8 cellular contexts compared by ENCODE assay signal in genomic region chr6:53793318-53793975, GRCh38. TPM values are rescaled to one million over a fixed set of nuclear protein-coding genes. Genes with fewer than 3 reads are reported as not detected.
DNase-seq lines count a peak whose midpoint lies in the region; ATAC-seq, FAIRE-seq and TF ChIP-seq lines count a peak whose summit lies in the region.

No MANE protein-coding gene starts in this region.

- no TSS peak for BruUV-seq in K562 (replicated peaks; lab: Mats Ljungman, UMichigan)

- TF ChIP-seq CTCF in BE2C (IDR thresholded peaks at IDR 0.05; ENCODE audit: low read depth, low read length) = no peak
- TF ChIP-seq CTCF in Loucy (conservative IDR thresholded peaks at IDR 0.05; ENCODE audit: low read length) = no peak
- TF ChIP-seq CTCF in K562 (IDR thresholded peaks at IDR 0.05 in 2 of 3, conservative IDR thresholded peaks at IDR 0.05 in 1 of 3; ENCODE audit: insufficient read depth in 2 of 3, low read depth in 1 of 3, low read length in 3 of 3) = no peak

- no peak for TF ChIP-seq RAD21 in K562 (CRISPR knock-in tag; conservative IDR thresholded peaks at IDR 0.05 in 1 of 2, IDR thresholded peaks at IDR 0.05 in 1 of 2)

- H3K79me2 ChIP-seq in Loucy (ENCODE audit: insufficient read depth, low read length) (peaks cover 33% of the 10 kb centered on the region), K562 (ENCODE audit: control insufficient read depth, insufficient read depth, low read length) (no peaks in the 10 kb centered on the region)

- TF ChIP-seq EP300 in K562 (IDR thresholded peaks at IDR 0.05; ENCODE audit: low read length) = no peak

- POLR2A ChIA-PET in K562 (lab: Yijun Ruan, JAX) = interaction anchor here (0.5 kb wide), 1 partner anchor 298 kb away, joined by 4 read pairs; no protein-coding TSS in a partner anchor

- in situ Hi-C loops in K562 (cut with MboI) = no loop called here

- ATAC-seq in GM19351 (IDR thresholded peaks at IDR 0.05; ENCODE audit: unreplicated experiment) = peak; percentile 27
- ATAC-seq in K562 = no peak
- ATAC-seq in sciatic nerve = peak; percentile 36
- ATAC-seq in HG03159 (IDR thresholded peaks at IDR 0.05; ENCODE audit: unreplicated experiment) = no peak

- H3F3A ChIP-seq in Loucy (ENCODE audit: low read depth) = no peaks in the 10 kb centered on the region

- H3K27me3 ChIP-seq in BE2C (peaks cover 26% of the 10 kb centered on the region), Loucy (ENCODE audit: insufficient read depth, low read length, poor library complexity, severe bottlenecking) (no peaks in the 10 kb centered on the region), SJCRH30 (no peaks in the 10 kb centered on the region), K562 (ENCODE audit: control insufficient read depth in 2 of 2, insufficient read depth in 2 of 2, low read length in 2 of 2) (peaks cover 9 to 30% of the 10 kb centered on the region in 2 experiments; a peak in 3 of 5 replicates), iPS-15b (ENCODE audit: control insufficient read depth, insufficient read depth, low read length) (peaks cover 13% of the 10 kb centered on the region)

- no peaks in the 10 kb centered on the region for H3K4me1 ChIP-seq in BE2C
- peaks cover 36% of the 10 kb centered on the region for H3K4me1 ChIP-seq in Loucy (ENCODE audit: insufficient read depth, low read length, poor library complexity, severe bottlenecking)
- 0 out of 2 replicates have a peak, but pooled peaks cover 4% of the 10 kb centered on the region for H3K4me1 ChIP-seq in SJCRH30
- H3K4me1 ChIP-seq in K562 (replicated peaks in 1 of 2; ENCODE audit: control insufficient read depth in 2 of 2, insufficient read depth in 2 of 2, low read length in 2 of 2) = peaks cover 0 to 16% of the 10 kb centered on the region in 2 experiments; a peak in 1 of 5 replicates
- peaks cover 6% of the 10 kb centered on the region for H3K4me1 ChIP-seq in iPS-15b (ENCODE audit: control insufficient read depth, insufficient read depth, low read length)

- CTCF ChIA-PET in K562 (lab: Yijun Ruan, JAX; ENCODE audit: low intra/inter-chr PET ratio) = no interaction called here

- no peaks in the 10 kb centered on the region for H3K9me1 ChIP-seq in K562 (ENCODE audit: control insufficient read depth, insufficient read depth, low read length)

- TF ChIP-seq POLR2A in K562 (conservative IDR thresholded peaks at IDR 0.05) = no peak

- WGBS in K562 (ENCODE audit: insufficient coverage, low coverage, missing lambda C conversion rate) = under 1% methylated on average over 16 of the region's 16 CpGs

- no peaks in the 10 kb centered on the region for H3K9me2 ChIP-seq in Loucy (replicated peaks; ENCODE audit: low read depth, low read length)

- H3K9ac ChIP-seq in Loucy (ENCODE audit: low read depth, low read length, poor library complexity, severe bottlenecking) (peak overlapping the region; percentile 78), K562 (ENCODE audit: insufficient read depth in 1 of 2, low read depth in 2 of 2, low read length in 2 of 2) (no peak overlapping the region), iPS-15b (ENCODE audit: low read depth, low read length) (peak overlapping the region; percentile 82)

- H2AFZ ChIP-seq in Loucy (ENCODE audit: low read length) (peak overlapping the region; percentile 85), K562 (ENCODE audit: low read depth, low read length) (no peak overlapping the region)

- no peak for FAIRE-seq in K562 (lab: Jason Lieb, UNC)

- H3K9me3 ChIP-seq in BE2C (no peaks in the 10 kb centered on the region), Loucy (ENCODE audit: insufficient read depth, low read depth, low read length) (peaks cover 8% of the 10 kb centered on the region; the same call in 1 of the 2 replicates), SJCRH30 (replicated peaks) (no peaks in the 10 kb centered on the region), K562 (replicated peaks; ENCODE audit: control insufficient read depth, insufficient read depth, low read depth, low read length) (no peaks in the 10 kb centered on the region), iPS-15b (ENCODE audit: control insufficient read depth, insufficient read depth, low read length) (no peaks in the 10 kb centered on the region)

- peak overlapping the region; percentile 90 for H3K4me3 ChIP-seq in BE2C (ENCODE audit: low read depth, low read length)
- peak overlapping the region; percentile 82 for H3K4me3 ChIP-seq in Loucy (ENCODE audit: low read length, poor library complexity, severe bottlenecking)
- H3K4me3 ChIP-seq in SJCRH30 = peak overlapping the region; percentile 88
- H3K4me3 ChIP-seq in K562 = no peak overlapping the region
- peak overlapping the region; percentile 91 for H3K4me3 ChIP-seq in iPS-15b (ENCODE audit: low read depth, low read length)

- intact Hi-C loops in K562 (cut with micrococcal nuclease) = no loop called here
- intact Hi-C loops in sciatic nerve (cut with DNase I) = loop anchor here (10.0 kb wide), 2 partner anchors 61 to 161 kb away; no protein-coding TSS in a partner anchor

- H3K27ac ChIP-seq in SJCRH30 = no peak overlapping the region
- H3K27ac ChIP-seq in K562 (ENCODE audit: extremely low read depth, low read depth, low read length) = no peak overlapping the region

- H3K36me3 ChIP-seq in BE2C (no peaks in the 10 kb centered on the region), Loucy (ENCODE audit: insufficient read depth, low read length) (no peaks in the 10 kb centered on the region), SJCRH30 (no peaks in the 10 kb centered on the region), K562 (ENCODE audit: control insufficient read depth, insufficient read depth, low read length) (no peaks in the 10 kb centered on the region), iPS-15b (ENCODE audit: control insufficient read depth, insufficient read depth, low read length) (no peaks in the 10 kb centered on the region)

- DNase-seq in BE2C (peak; percentile 48), SJCRH30 (peak; percentile 48 to 67), K562 (ENCODE audit: extremely low read depth in 1 of 4, low spot score in 3 of 4) (no peak), sciatic nerve (ENCODE audit: low spot score) (peak; percentile 58)

- H3K4me2 ChIP-seq in Loucy (ENCODE audit: low read depth, low read length, poor library complexity, severe bottlenecking) (peak overlapping the region; percentile 79), K562 (ENCODE audit: insufficient read depth, low read length) (no peak overlapping the region)

- H4K20me1 ChIP-seq in Loucy (ENCODE audit: insufficient read depth, low read length, poor library complexity, severe bottlenecking) (peaks cover 20% of the 10 kb centered on the region), K562 (replicated peaks; ENCODE audit: control insufficient read depth, insufficient read depth, low read length) (no peaks in the 10 kb centered on the region)

TF ChIP-seq in K562, 482 proteins besides CTCF, POLR2A, EP300 and RAD21:
- TF ChIP-seq SMARCB1 (IDR thresholded peaks at IDR 0.05; ENCODE audit: insufficient read length, low read depth) = no peak
- TF ChIP-seq NRF1 (conservative IDR thresholded peaks at IDR 0.05 in 1 of 2, IDR thresholded peaks at IDR 0.05 in 1 of 2) = peak; percentile 55

RNA-seq across cellular contexts. Expression of gene LRRC1, which starts 1.4 kb away (rescaled TPM):
- polyA plus RNA-seq in BE2C (2012; ENCODE audit: insufficient read depth, insufficient read length, low read depth) = 0.37 TPM
- total RNA-seq in SJCRH30 (2014; rRNA removed; shearing (Covaris generic)) = 5.1 and 7.4 TPM in 2 replicates
- total RNA-seq in K562 (2011; cell fraction: chromatin; rRNA removed; ENCODE audit: low replicate concordance) = not detected in 2 replicates
- total RNA-seq in K562 (2011; cell fraction: nucleolus; rRNA removed) = not detected in 2 replicates
- not detected in 2 replicates for total RNA-seq in K562 (2011; cell fraction: nucleoplasm; rRNA removed)
- total RNA-seq in K562 (2014; rRNA removed) (not detected in 2 replicates), K562 (2014; rRNA removed; fragmentation: Illumina TruSeq; extraction: Trizol) (not detected in 2 replicates), K562 (2015; rRNA removed; fragmentation: Illumina TruSeq; extraction: Trizol) (not detected in 2 replicates), K562 (2021) (not detected in 2 replicates), sciatic nerve (19.5 TPM)
- polyA plus RNA-seq in K562 (2011; rRNA removed) (not detected in 2 replicates), K562 (2014; fragmentation: Illumina TruSeq; extraction: Trizol) (not detected in 2 replicates), K562 (2014; fragmentation: Nextera tagmentation; extraction: Ambion mirVana) (not detected), K562 (2014; rRNA removed) (not detected in 2 replicates)
- polyA plus RNA-seq in K562 (2011; cell fraction: cytosol; rRNA removed) = not detected in 2 replicates
- not detected in 2 replicates for polyA plus RNA-seq in K562 (2011; cell fraction: nucleus; rRNA removed)
- polyA plus RNA-seq in K562 (2012) = not detected in 2 replicates
- polyA minus RNA-seq in K562 (2011; rRNA and poly(A)+ RNA removed) = not detected in 2 replicates
- not detected in 2 replicates for polyA minus RNA-seq in K562 (2011; cell fraction: cytosol; rRNA and poly(A)+ RNA removed)
- polyA minus RNA-seq in K562 (2011; cell fraction: nucleus; rRNA and poly(A)+ RNA removed) = not detected in 2 replicates

Comparison
In these comparisons a context has a peak if more than half of its experiments do, and no peak if none do; other contexts are left out.
1. DNase-seq: peak in BE2C (single experiment), SJCRH30 (2 of 2) and sciatic nerve (single experiment); none in K562 (0 of 4).
2. ATAC-seq: peak in GM19351 (single experiment) and sciatic nerve (single experiment); none in K562 (single experiment) and HG03159 (single experiment).
3. H3K9ac ChIP-seq: peak in Loucy (single experiment) and iPS-15b (single experiment); none in K562 (0 of 2).